In the genomic region with DNA sequence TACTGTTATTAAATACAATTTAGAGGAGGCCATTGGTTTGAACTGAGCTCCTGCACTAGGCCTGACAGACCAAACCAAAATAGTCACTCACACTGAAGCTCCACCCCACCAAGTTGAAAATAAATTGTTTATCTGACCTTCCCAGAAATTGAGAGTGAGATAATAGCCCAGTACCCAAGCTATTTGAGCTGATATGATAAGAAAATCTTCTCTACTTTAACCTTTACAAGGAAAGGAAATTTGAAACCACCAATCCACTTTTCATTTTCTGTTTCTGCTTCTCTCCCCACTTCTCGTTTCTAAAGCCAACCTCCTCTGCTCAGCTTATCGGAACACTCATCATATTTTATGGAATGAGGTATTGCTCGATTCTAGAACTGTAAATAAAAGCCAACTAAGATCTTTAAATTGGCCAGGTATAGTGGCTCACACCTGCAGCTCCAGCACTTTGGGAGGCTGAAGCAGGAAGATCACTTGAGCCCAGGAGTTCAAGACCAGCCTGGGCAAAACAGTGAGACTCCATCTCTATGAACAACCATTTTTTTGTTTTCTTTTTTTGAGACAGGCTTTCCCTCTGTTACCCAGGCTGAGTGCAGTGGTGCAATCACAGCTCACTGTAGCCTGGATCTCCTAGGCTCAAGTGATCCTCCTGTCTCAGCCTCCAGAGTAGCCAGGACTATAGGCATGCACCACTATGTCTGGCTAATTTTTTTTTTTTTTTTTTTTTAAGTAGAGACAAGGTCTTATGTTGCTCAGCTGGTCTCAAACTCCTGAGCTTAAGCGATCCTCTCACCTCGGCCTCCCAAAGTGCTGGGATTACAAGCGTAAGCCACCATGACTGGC, we compare ENCODE assay signal across 13 cellular contexts. TPM values are rescaled to one million over a fixed set of nuclear protein-coding genes. Genes with fewer than 3 reads are reported as not detected.
DNase-seq lines count a peak whose midpoint lies in the region; ATAC-seq and TF ChIP-seq lines count a peak whose summit lies in the region.
"Had no signal": no experiment of that assay in that cellular context is flagged by ENCODE, and none has a peak within 500 bp of the region (broad histone marks: within the 10 kb centered on the region; RNA-seq: fewer than 3 reads in every experiment).

No MANE protein-coding gene starts in this region.

- no peaks in the 10 kb centered on the region for H3K9me3 ChIP-seq in gastrocnemius medialis
- H3K9me3 ChIP-seq: transverse colon had no signal

- H3K27ac Mint-ChIP-seq in activated CD4-positive, alpha-beta T cell treated with anti-CD3 and anti-CD28 coated beads, Interleukin-2, amount 10 ng/mL, durations not matched to agents 7 days and 5 days, result peak overlapping the region; percentile 90
- H3K27ac Mint-ChIP-seq in activated CD8-positive, alpha-beta T cell treated with anti-CD3 and anti-CD28 coated beads, Interleukin-2, amount 10 ng/mL, durations not matched to agents 7 days and 5 days, result peak overlapping the region; percentile 97
- peak overlapping the region in 9 of 10 donors; percentile 1 to 88 (median 49) for H3K27ac Mint-ChIP-seq in naive thymus-derived CD8-positive, alpha-beta T cell
- no peak overlapping the region for H3K27ac Mint-ChIP-seq in WTC11
- H3K27ac Mint-ChIP-seq: activated B cell treated with CpG ODN at 0.5 μM for 24 hours had no signal

- no peaks in the 10 kb centered on the region for H3K79me2 ChIP-seq in KMS-11 (ENCODE audit: insufficient read depth, low read depth)

- H2AFZ ChIP-seq in KMS-11 (ENCODE audit: low read depth), result no peak overlapping the region

- no peak for TF ChIP-seq POLR2A in gastrocnemius medialis (IDR thresholded peaks at IDR 0.05)

- in situ Hi-C loops in gastrocnemius medialis (cut with MboI; ENCODE audit: low sequenced_read_pairs in 4 of 4), result no loop called here

- ATAC-seq in activated CD8-positive, alpha-beta T cell treated with anti-CD3 and anti-CD28 coated beads, Interleukin-2, amount 10 ng/mL, durations not matched to agents 7 days and 5 days, result peak; percentile 25
- no peak for ATAC-seq in naive thymus-derived CD8-positive, alpha-beta T cell
- ATAC-seq in WTC11, result no peak
- no peak for ATAC-seq in gastrocnemius medialis

- H3K4me1 ChIP-seq in KMS-11 (ENCODE audit: low read depth, poor library complexity, severe bottlenecking) (peaks cover 79% of the 10 kb centered on the region), gastrocnemius medialis (peaks cover 0 to 3% of the 10 kb centered on the region in 2 donors)

- CTCF ChIA-PET in activated CD4-positive, alpha-beta T cell treated with anti-CD3 and anti-CD28 coated beads, Interleukin-2, amount 10 ng/mL, durations not matched to agents 7 days and 5 days (lab: Charles Lee), result interaction anchor here (0.6 to 2.7 kb wide), 13 partner anchors 8 to 196 kb away, joined by 3 to 28 read pairs (median 3); partner anchors contain the start of gene GALM
- CTCF ChIA-PET in activated CD8-positive, alpha-beta T cell treated with anti-CD3 and anti-CD28 coated beads, Interleukin-2, amount 10 ng/mL, durations not matched to agents 7 days and 5 days (lab: Charles Lee), result interaction anchor here (1.1 to 4.7 kb wide), 12 partner anchors 9 to 71 kb away, joined by 3 to 76 read pairs (median 6); partner anchors contain the start of genes GALM and HNRNPLL
- CTCF ChIA-PET in WTC11 (lab: Charles Lee), result no interaction called here

- peak; percentile 16 for DNase-seq in activated CD4-positive, alpha-beta T cell treated with anti-CD3 and anti-CD28 coated beads, Interleukin-2, amount 10 ng/mL, durations not matched to agents 7 days and 5 days
- DNase-seq in activated CD4-positive, alpha-beta T cell treated with anti-CD3 and anti-CD28 coated beads, Interleukin-2, amount 50 U/mL, for 4 hours, result no peak
- no peak for DNase-seq in activated CD8-positive, alpha-beta T cell treated with anti-CD3 and anti-CD28 coated beads, Interleukin-2, amount 10 ng/mL, durations not matched to agents 7 days and 5 days
- no peak for DNase-seq in naive thymus-derived CD8-positive, alpha-beta T cell
- DNase-seq in WTC11 (ENCODE audit: low spot score) (no peak), D341Med (ENCODE audit: low spot score) (no peak), gastrocnemius medialis (no peak)
- DNase-seq: activated B cell treated with CpG ODN at 0.5 μM for 24 hours, GDM1, NCI-H1417, transverse colon had no signal

- POLR2A ChIA-PET in activated CD4-positive, alpha-beta T cell treated with anti-CD3 and anti-CD28 coated beads, Interleukin-2, amount 10 ng/mL, durations not matched to agents 7 days and 5 days (lab: Charles Lee), result interaction anchor here (0.9 to 1.6 kb wide), 4 partner anchors 12 to 99 kb away, joined by 5 to 7 read pairs (median 6); partner anchors contain the start of genes GALM and SRSF7
- POLR2A ChIA-PET in activated CD8-positive, alpha-beta T cell treated with anti-CD3 and anti-CD28 coated beads, Interleukin-2, amount 10 ng/mL, durations not matched to agents 7 days and 5 days (lab: Charles Lee), result interaction anchor here (0.6 to 4.4 kb wide), 10 partner anchors 9 to 98 kb away, joined by 3 to 73 read pairs (median 5); partner anchors contain the start of genes GALM, HNRNPLL and SRSF7
- POLR2A ChIA-PET in naive thymus-derived CD8-positive, alpha-beta T cell (lab: Charles Lee), result interaction anchor here (0.6 kb wide), 1 partner anchor 99 kb away, joined by 3 read pairs; the partner anchor contains the start of gene SRSF7
- POLR2A ChIA-PET in WTC11 (lab: Charles Lee), result no interaction called here

- H3K27me3 Mint-ChIP-seq in activated CD4-positive, alpha-beta T cell treated with anti-CD3 and anti-CD28 coated beads, Interleukin-2, amount 10 ng/mL, durations not matched to agents 7 days and 5 days, result no peaks in the 10 kb centered on the region
- H3K27me3 Mint-ChIP-seq in activated CD8-positive, alpha-beta T cell treated with anti-CD3 and anti-CD28 coated beads, Interleukin-2, amount 10 ng/mL, durations not matched to agents 7 days and 5 days (ENCODE audit: low read depth), result no peaks in the 10 kb centered on the region
- H3K27me3 Mint-ChIP-seq in naive thymus-derived CD8-positive, alpha-beta T cell, result no peaks in the 10 kb centered on the region
- no peaks in the 10 kb centered on the region; the same call in 1 of the 2 replicates for H3K27me3 Mint-ChIP-seq in WTC11 (ENCODE audit: low read depth)

- H3K4me3 ChIP-seq in KMS-11 (IDR thresholded peaks at IDR 0.05; ENCODE audit: insufficient read depth, low read depth, low read length) (no peak overlapping the region), gastrocnemius medialis (no peak overlapping the region)
- H3K4me3 ChIP-seq: transverse colon had no signal

- peaks cover 70% of the 10 kb centered on the region for H3K4me1 Mint-ChIP-seq in activated CD4-positive, alpha-beta T cell treated with anti-CD3 and anti-CD28 coated beads, Interleukin-2, amount 10 ng/mL, durations not matched to agents 7 days and 5 days
- H3K4me1 Mint-ChIP-seq in activated CD8-positive, alpha-beta T cell treated with anti-CD3 and anti-CD28 coated beads, Interleukin-2, amount 10 ng/mL, durations not matched to agents 7 days and 5 days (ENCODE audit: low read depth), result peaks cover 69% of the 10 kb centered on the region
- peaks cover 10 to 35% (median 22%) of the 10 kb centered on the region in 4 donors for H3K4me1 Mint-ChIP-seq in naive thymus-derived CD8-positive, alpha-beta T cell
- H3K4me1 Mint-ChIP-seq in WTC11, result no peaks in the 10 kb centered on the region
- H3K4me1 Mint-ChIP-seq: neural crest cell had no signal

- no peak for TF ChIP-seq CTCF in KMS-11 (conservative IDR thresholded peaks at IDR 0.05; ENCODE audit: low read depth, low read length)
- TF ChIP-seq CTCF in WTC11 (IDR thresholded peaks at IDR 0.05), result no peak
- no peak for TF ChIP-seq CTCF in gastrocnemius medialis (IDR thresholded peaks at IDR 0.05 in 4 of 5, conservative IDR thresholded peaks at IDR 0.05 in 1 of 5)

- H4K20me1 ChIP-seq in KMS-11 (ENCODE audit: insufficient read depth), result no peaks in the 10 kb centered on the region

- H3K36me3 ChIP-seq in KMS-11 (ENCODE audit: insufficient read depth), result no peaks in the 10 kb centered on the region
- no peaks in the 10 kb centered on the region for H3K36me3 ChIP-seq in gastrocnemius medialis
- H3K36me3 ChIP-seq: transverse colon had no signal

- H3K36me3 Mint-ChIP-seq in activated CD4-positive, alpha-beta T cell treated with anti-CD3 and anti-CD28 coated beads, Interleukin-2, amount 10 ng/mL, durations not matched to agents 7 days and 5 days (ENCODE audit: low read depth), result peaks cover 30% of the 10 kb centered on the region
- peaks cover 25% of the 10 kb centered on the region for H3K36me3 Mint-ChIP-seq in activated CD8-positive, alpha-beta T cell treated with anti-CD3 and anti-CD28 coated beads, Interleukin-2, amount 10 ng/mL, durations not matched to agents 7 days and 5 days (ENCODE audit: low read depth)
- no peaks in the 10 kb centered on the region for H3K36me3 Mint-ChIP-seq in naive thymus-derived CD8-positive, alpha-beta T cell
- no peaks in the 10 kb centered on the region for H3K36me3 Mint-ChIP-seq in WTC11

- H3K27ac ChIP-seq in KMS-11, result peak overlapping the region; percentile 94
- H3K27ac ChIP-seq in gastrocnemius medialis, result no peak overlapping the region

- H3K4me2 ChIP-seq in KMS-11, result peak overlapping the region; percentile 82

- H3K9me3 Mint-ChIP-seq in activated CD4-positive, alpha-beta T cell treated with anti-CD3 and anti-CD28 coated beads, Interleukin-2, amount 10 ng/mL, durations not matched to agents 7 days and 5 days, result peaks cover 19% of the 10 kb centered on the region
- peaks cover 15% of the 10 kb centered on the region for H3K9me3 Mint-ChIP-seq in activated CD8-positive, alpha-beta T cell treated with anti-CD3 and anti-CD28 coated beads, Interleukin-2, amount 10 ng/mL, durations not matched to agents 7 days and 5 days (ENCODE audit: insufficient read depth)
- H3K9me3 Mint-ChIP-seq in naive thymus-derived CD8-positive, alpha-beta T cell, result no peaks in the 10 kb centered on the region
- H3K9me3 Mint-ChIP-seq in WTC11, result no peaks in the 10 kb centered on the region
- H3K9me3 Mint-ChIP-seq: activated B cell treated with CpG ODN at 0.5 μM for 24 hours had no signal

- no peaks in the 10 kb centered on the region for H3K27me3 ChIP-seq in KMS-11 (ENCODE audit: insufficient read depth, low read depth)
- H3K27me3 ChIP-seq in gastrocnemius medialis, result no peaks in the 10 kb centered on the region
- H3K27me3 ChIP-seq: transverse colon had no signal

- intact Hi-C loops in gastrocnemius medialis (cut with DNase I; ENCODE audit: low total_unique reads), result no loop called here

- H3K9ac ChIP-seq in KMS-11, result peak overlapping the region; percentile 61; the same call in 1 of the 2 replicates

- H3K4me3 Mint-ChIP-seq in activated CD4-positive, alpha-beta T cell treated with anti-CD3 and anti-CD28 coated beads, Interleukin-2, amount 10 ng/mL, durations not matched to agents 7 days and 5 days, result peak overlapping the region; percentile 8
- H3K4me3 Mint-ChIP-seq in activated CD8-positive, alpha-beta T cell treated with anti-CD3 and anti-CD28 coated beads, Interleukin-2, amount 10 ng/mL, durations not matched to agents 7 days and 5 days, result peak overlapping the region; percentile 60
- peak overlapping the region in 1 of 10 donors; percentile 3 for H3K4me3 Mint-ChIP-seq in naive thymus-derived CD8-positive, alpha-beta T cell
- no peak overlapping the region for H3K4me3 Mint-ChIP-seq in WTC11
- H3K4me3 Mint-ChIP-seq: activated B cell treated with CpG ODN at 0.5 μM for 24 hours, neural crest cell had no signal

RNA-seq across cellular contexts. Expression of gene GALM, which starts 13.3 kb away (rescaled TPM):
- 10 to 100 TPM; 39.7 to 41.1 TPM for total RNA-seq in activated CD4-positive, alpha-beta T cell treated with anti-CD3 and anti-CD28 coated beads, Interleukin-2, amount 10 ng/mL, durations not matched to agents 7 days and 5 days
- 10 to 100 TPM; 27.6 TPM for total RNA-seq in activated CD8-positive, alpha-beta T cell treated with anti-CD3 and anti-CD28 coated beads, Interleukin-2, amount 10 ng/mL, durations not matched to agents 7 days and 5 days
- 1 to 10 TPM; 7.5 to 9.5 TPM for total RNA-seq in naive thymus-derived CD8-positive, alpha-beta T cell
- polyA plus RNA-seq in naive thymus-derived CD8-positive, alpha-beta T cell, result 10 to 100 TPM; 10.6 to 15.6 (median 13.9) TPM
- total RNA-seq in WTC11 (2021) (11.2 to 13.5 TPM (median 12.3 TPM) in 3 replicates), gastrocnemius medialis (10 to 100 TPM in 3 of 4 donors, 1 to 10 TPM in 1; 5.3 to 16.9 (median 14.9) TPM)

RNA-seq across cellular contexts. Expression of gene HNRNPLL, which starts 49.9 kb away (rescaled TPM):
- total RNA-seq in activated CD4-positive, alpha-beta T cell treated with anti-CD3 and anti-CD28 coated beads, Interleukin-2, amount 10 ng/mL, durations not matched to agents 7 days and 5 days, result 10 to 100 TPM; 54.2 to 55.8 TPM
- 10 to 100 TPM; 46.5 to 46.6 TPM for total RNA-seq in activated CD8-positive, alpha-beta T cell treated with anti-CD3 and anti-CD28 coated beads, Interleukin-2, amount 10 ng/mL, durations not matched to agents 7 days and 5 days
- total RNA-seq in naive thymus-derived CD8-positive, alpha-beta T cell, result 10 to 100 TPM; 16.3 to 20.2 TPM
- polyA plus RNA-seq in naive thymus-derived CD8-positive, alpha-beta T cell, result 10 to 100 TPM in 2 of 3 donors, 1 to 10 TPM in 1; 8.0 to 13.1 (median 11.5) TPM
- total RNA-seq in WTC11 (2021), result 63.1 to 66.4 TPM (median 65.3 TPM) in 3 replicates
- total RNA-seq in gastrocnemius medialis, result 10 to 100 TPM; 20.0 to 42.9 (median 21.9) TPM
